In the genomic region with DNA sequence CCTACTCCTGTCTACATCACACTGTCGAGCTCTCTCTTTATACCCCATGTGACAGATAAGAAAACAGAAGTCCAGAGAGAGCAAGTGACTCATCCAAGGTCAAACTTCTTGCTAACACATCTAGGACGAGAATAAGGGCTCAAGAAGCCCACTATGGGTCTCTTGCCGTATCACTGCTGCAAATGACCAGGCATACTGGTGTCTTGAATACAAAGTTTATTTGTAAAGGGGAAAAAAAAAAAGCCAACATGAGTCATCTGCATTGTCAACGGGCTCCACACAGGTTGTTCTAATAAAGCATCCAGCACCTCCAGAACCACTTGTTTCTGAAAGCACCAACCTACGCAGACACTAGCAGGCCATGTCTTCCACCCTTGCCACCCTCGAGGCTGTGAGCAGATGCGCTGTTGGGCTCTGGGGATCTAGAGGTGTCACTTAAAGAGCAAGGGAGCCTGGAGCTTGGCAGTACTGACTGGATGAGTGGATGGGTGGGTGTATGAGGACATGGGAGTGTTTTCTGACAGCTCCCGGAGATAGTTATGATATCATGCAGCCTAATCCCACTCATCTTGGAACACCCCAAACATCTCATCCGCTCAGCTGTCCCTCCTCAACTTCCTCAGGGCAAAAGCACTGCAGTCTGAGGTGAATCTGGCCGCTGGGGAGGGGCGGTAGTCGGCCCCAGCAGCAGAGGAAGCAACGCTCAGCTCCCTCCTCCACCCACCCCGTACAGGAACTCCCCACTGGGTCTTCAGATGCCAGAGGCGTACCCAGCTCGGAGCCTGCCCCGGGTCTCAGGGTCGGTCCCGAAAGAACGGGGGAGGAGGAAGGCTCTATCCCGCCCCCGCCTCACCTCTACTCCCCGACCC, we compare ENCODE assay signal across 8 cellular contexts. TPM values are rescaled to one million over a fixed set of nuclear protein-coding genes. Genes with fewer than 3 reads are reported as not detected.
A peak's percentile ranks its signal among the peaks of the same experiment; 100 is the strongest.
DNase-seq lines count a peak whose midpoint lies in the region; ATAC-seq and TF ChIP-seq lines count a peak whose summit lies in the region.

No MANE protein-coding gene starts in this region.

- peak overlapping the region; percentile 4 to 87 (median 84) for H3K4me3 Mint-ChIP-seq in CD4-positive, CD25-positive, alpha-beta regulatory T cell

- no peaks in the 10 kb centered on the region for H3K36me3 ChIP-seq in CD4-positive, CD25-positive, alpha-beta regulatory T cell (ENCODE audit: control insufficient read depth, insufficient read depth, low read length)
- H3K36me3 ChIP-seq in OCI-LY1 (ENCODE audit: insufficient read depth, low read length) (no peaks in the 10 kb centered on the region), neuron (ENCODE audit: insufficient read depth, low read length) (no peaks in the 10 kb centered on the region)

- H3K27ac ChIP-seq in CD4-positive, CD25-positive, alpha-beta regulatory T cell (ENCODE audit: insufficient read depth, low read length, poor library complexity, severe bottlenecking): no peak overlapping the region
- H3K27ac ChIP-seq in OCI-LY1 (ENCODE audit: low read depth, low read length, poor library complexity, severe bottlenecking): no peak overlapping the region

- H3K9ac ChIP-seq in OCI-LY1 (ENCODE audit: low read length): peak overlapping the region; percentile 54; the same call in 1 of the 2 replicates

- H3K36me3 Mint-ChIP-seq in CD4-positive, CD25-positive, alpha-beta regulatory T cell: no peaks in the 10 kb centered on the region

- peak overlapping the region in 2 of 3 donors; percentile 72 to 83 for H3K27ac Mint-ChIP-seq in CD4-positive, CD25-positive, alpha-beta regulatory T cell

- H3K27me3 ChIP-seq in CD4-positive, CD25-positive, alpha-beta regulatory T cell (ENCODE audit: control insufficient read depth, insufficient read depth, low read length): peaks cover 23% of the 10 kb centered on the region
- H3K27me3 ChIP-seq in OCI-LY1 (ENCODE audit: insufficient read depth, low read length) (no peaks in the 10 kb centered on the region), neuron (ENCODE audit: insufficient read depth, low read length) (peaks cover 4% of the 10 kb centered on the region)

- no peak for TF ChIP-seq CTCF in OCI-LY1 (IDR thresholded peaks at IDR 0.05; ENCODE audit: low read length)

- no peaks in the 10 kb centered on the region for H3K9me3 Mint-ChIP-seq in CD4-positive, CD25-positive, alpha-beta regulatory T cell

- ATAC-seq in CD4-positive, CD25-positive, alpha-beta regulatory T cell (ENCODE audit: low read depth in 2 of 2): peak; percentile 55 to 63
- ATAC-seq in GM19035 (IDR thresholded peaks at IDR 0.05; ENCODE audit: unreplicated experiment) (peak; percentile 64), HG03135 (IDR thresholded peaks at IDR 0.05; ENCODE audit: unreplicated experiment) (peak; percentile 62)

- H3K4me1 Mint-ChIP-seq in CD4-positive, CD25-positive, alpha-beta regulatory T cell: peaks cover 0 to 24% (median 6%) of the 10 kb centered on the region in 4 donors

- H3K4me3 ChIP-seq in CD4-positive, CD25-positive, alpha-beta regulatory T cell (ENCODE audit: low read depth, low read length): peak overlapping the region; percentile 32
- peak overlapping the region; percentile 66 for H3K4me3 ChIP-seq in OCI-LY1 (ENCODE audit: low read depth, low read length, poor library complexity, severe bottlenecking)
- peak overlapping the region; percentile 57 for H3K4me3 ChIP-seq in neuron (ENCODE audit: low read length)

- no peaks in the 10 kb centered on the region for H3K9me2 ChIP-seq in OCI-LY1 (ENCODE audit: low read depth, low read length)

- H3K79me2 ChIP-seq in OCI-LY1 (ENCODE audit: insufficient read depth, low read length): no peaks in the 10 kb centered on the region

- no peaks in the 10 kb centered on the region for H3K9me3 ChIP-seq in CD4-positive, CD25-positive, alpha-beta regulatory T cell (ENCODE audit: control insufficient read depth in 2 of 2, low read length in 2 of 2)
- H3K9me3 ChIP-seq in OCI-LY1 (ENCODE audit: low read length) (no peaks in the 10 kb centered on the region), neuron (ENCODE audit: low read length) (no peaks in the 10 kb centered on the region)

- H3K27me3 Mint-ChIP-seq in CD4-positive, CD25-positive, alpha-beta regulatory T cell: peaks cover 55% of the 10 kb centered on the region

- H2AFZ ChIP-seq in OCI-LY1 (ENCODE audit: low read length): no peak overlapping the region
- H2AFZ ChIP-seq in neuron (ENCODE audit: low read depth, low read length): peak overlapping the region; percentile 97

- H3K4me2 ChIP-seq in OCI-LY1 (ENCODE audit: low read length): peak overlapping the region; percentile 75

- peak in 2 of 3 donors; percentile 20 to 66 for DNase-seq in CD4-positive, CD25-positive, alpha-beta regulatory T cell
- DNase-seq in activated T-helper 9 cell treated with anti-CD3 and anti-CD28 coated beads, Interleukin-2, amount 50 U/mL, for 16 hours (ENCODE audit: low read depth): peak; percentile 22
- DNase-seq in germinal center (ENCODE audit: low spot score) (peak; percentile 77), GDM1 (lab: John Stamatoyannopoulos, UW) (no peak)

- H4K20me1 ChIP-seq in OCI-LY1 (ENCODE audit: insufficient read depth, low read length): no peaks in the 10 kb centered on the region

- H3F3A ChIP-seq in OCI-LY1 (ENCODE audit: insufficient read depth, low read length): no peaks in the 10 kb centered on the region

- peaks cover 13% of the 10 kb centered on the region for H3K4me1 ChIP-seq in CD4-positive, CD25-positive, alpha-beta regulatory T cell (ENCODE audit: control insufficient read depth, insufficient read depth, low read length, poor library complexity, severe bottlenecking)
- H3K4me1 ChIP-seq in OCI-LY1 (ENCODE audit: insufficient read depth, low read length, severe bottlenecking) (peaks cover 16% of the 10 kb centered on the region), neuron (ENCODE audit: insufficient read depth, low read length) (peaks cover 4% of the 10 kb centered on the region)

RNA-seq across cellular contexts. Expression of gene SMCO4, which starts 1.1 kb away (rescaled TPM):
- total RNA-seq in CD4-positive, CD25-positive, alpha-beta regulatory T cell: 6.5 TPM
- 10 to 100 TPM in 1 of 4 donors, 1 to 10 TPM in 3; 4.8 to 12.8 (median 4.9) TPM for polyA plus RNA-seq in CD4-positive, CD25-positive, alpha-beta regulatory T cell
